In the genomic region with DNA sequence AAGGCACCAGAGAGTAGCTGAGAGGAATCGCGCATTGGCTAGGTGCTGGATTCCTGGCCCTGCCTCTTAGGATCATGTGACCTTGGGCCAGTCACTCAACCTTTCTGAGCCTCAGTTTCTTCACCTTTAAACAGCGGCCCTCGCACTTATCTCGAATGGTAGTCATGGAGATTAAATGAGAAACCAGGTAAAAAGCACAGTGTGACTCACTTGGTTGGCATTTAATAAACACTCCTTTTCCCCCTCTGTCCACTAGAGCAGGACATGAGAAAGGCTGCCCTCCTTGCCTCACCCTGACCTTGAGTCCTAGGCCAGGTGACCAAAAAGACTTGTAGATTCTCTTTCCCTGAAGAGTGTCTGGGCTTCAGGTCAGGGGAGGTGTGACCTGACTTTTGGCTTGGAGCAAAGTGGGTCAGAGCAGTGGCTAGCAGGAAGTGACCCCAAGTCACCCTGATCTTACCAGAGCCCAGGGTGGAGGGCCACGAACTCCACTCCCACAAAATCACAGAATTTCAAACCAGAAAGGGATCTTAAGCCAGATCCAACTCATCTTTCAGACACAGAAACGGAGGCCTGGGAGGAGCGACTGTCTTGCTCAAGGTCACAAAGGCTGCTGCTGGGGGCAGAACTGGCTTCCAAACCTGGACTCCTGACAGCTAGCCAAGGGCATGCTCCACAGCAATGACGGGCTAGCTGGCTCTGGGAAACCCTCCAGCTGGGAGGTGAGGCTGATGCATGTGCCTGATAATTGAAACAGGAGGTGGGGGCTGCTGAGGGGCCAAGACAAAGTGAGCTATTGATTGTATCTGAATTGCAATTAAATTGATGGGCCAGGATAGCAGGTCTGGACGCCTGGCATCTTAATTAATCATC, we compare ENCODE assay signal across 1 cellular context.
TF ChIP-seq lines count a peak whose summit lies in the region.

No MANE protein-coding gene starts in this region.

TF ChIP-seq in WTC11, 78 proteins besides CTCF, POLR2A, EP300 and RAD21 (continued from another document):
- TF ChIP-seq ZNF532 (CRISPR knock-in tag; IDR thresholded peaks at IDR 0.05; ENCODE audit: borderline replicate concordance) (no peak), FOXP1 (CRISPR knock-in tag; IDR thresholded peaks at IDR 0.05; ENCODE audit: borderline replicate concordance) (no peak), USF2 (CRISPR knock-in tag; IDR thresholded peaks at IDR 0.05) (no peak), KAT7 (CRISPR knock-in tag; IDR thresholded peaks at IDR 0.05; ENCODE audit: borderline replicate concordance) (no peak), TCF7 (CRISPR knock-in tag; IDR thresholded peaks at IDR 0.05; ENCODE audit: low read depth) (no peak), ZNF423 (CRISPR knock-in tag; IDR thresholded peaks at IDR 0.05) (no peak)
- TF ChIP-seq, protein P1, sequence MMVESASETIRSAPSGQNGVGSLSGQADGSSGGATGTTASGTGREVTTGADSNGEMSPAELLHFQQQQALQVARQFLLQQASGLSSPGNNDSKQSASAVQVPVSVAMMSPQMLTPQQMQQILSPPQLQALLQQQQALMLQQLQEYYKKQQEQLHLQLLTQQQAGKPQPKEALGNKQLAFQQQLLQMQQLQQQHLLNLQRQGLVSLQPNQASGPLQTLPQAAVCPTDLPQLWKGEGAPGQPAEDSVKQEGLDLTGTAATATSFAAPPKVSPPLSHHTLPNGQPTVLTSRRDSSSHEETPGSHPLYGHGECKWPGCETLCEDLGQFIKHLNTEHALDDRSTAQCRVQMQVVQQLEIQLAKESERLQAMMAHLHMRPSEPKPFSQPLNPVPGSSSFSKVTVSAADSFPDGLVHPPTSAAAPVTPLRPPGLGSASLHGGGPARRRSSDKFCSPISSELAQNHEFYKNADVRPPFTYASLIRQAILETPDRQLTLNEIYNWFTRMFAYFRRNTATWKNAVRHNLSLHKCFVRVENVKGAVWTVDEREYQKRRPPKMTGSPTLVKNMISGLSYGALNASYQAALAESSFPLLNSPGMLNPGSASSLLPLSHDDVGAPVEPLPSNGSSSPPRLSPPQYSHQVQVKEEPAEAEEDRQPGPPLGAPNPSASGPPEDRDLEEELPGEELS (CRISPR knock-in tag; IDR thresholded peaks at IDR 0.05): no peak
